Comparison of ENCODE assay signal across 8 cellular contexts in genomic region chr7:28096713-28097112, GRCh38.
DNase-seq lines count a peak whose midpoint lies in the region; ATAC-seq and TF ChIP-seq lines count a peak whose summit lies in the region.

No MANE protein-coding gene starts in this region.

- no peaks in the 10 kb centered on the region for H3K9me3 ChIP-seq in ascending aorta
- H3K9me3 ChIP-seq in right atrium auricular region, result no peaks in the 10 kb centered on the region

- H3K4me3 ChIP-seq in ascending aorta (no peak overlapping the region), right atrium auricular region (no peak overlapping the region)

- H3K4me1 ChIP-seq in ascending aorta, result peaks cover 0 to 5% of the 10 kb centered on the region in 2 donors
- peaks cover 0 to 13% of the 10 kb centered on the region in 2 donors for H3K4me1 ChIP-seq in right atrium auricular region

- TF ChIP-seq CTCF in ascending aorta (IDR thresholded peaks at IDR 0.05) (peak; percentile 79 to 80 (median 79)), right atrium auricular region (IDR thresholded peaks at IDR 0.05) (peak; percentile 60 to 87)

- no peak for ATAC-seq in GM19023 (IDR thresholded peaks at IDR 0.05; ENCODE audit: unreplicated experiment)
- no peak for ATAC-seq in GM21367 (IDR thresholded peaks at IDR 0.05; ENCODE audit: unreplicated experiment)

- H3K27me3 ChIP-seq in ascending aorta (no peaks in the 10 kb centered on the region), right atrium auricular region (no peaks in the 10 kb centered on the region)

- H3K27ac ChIP-seq in ascending aorta (no peak overlapping the region), right atrium auricular region (no peak overlapping the region)

- DNase-seq in DMS53 treated with DMSO at 0.1 percent for 48 hours (lab: John Stamatoyannopoulos, UW; ENCODE audit: unreplicated experiment), result peak; percentile 72
- DNase-seq in HT-29 (ENCODE audit: low spot score), result peak; percentile 69
- peak; percentile 53 for DNase-seq in RPMI8226
- DNase-seq in ascending aorta (ENCODE audit: low spot score in 2 of 2), result peak in 1 of 2 donors; percentile 76
- DNase-seq in right atrium auricular region (ENCODE audit: low spot score), result peak; percentile 79
- DNase-seq in retina, result peak; percentile 60

- intact Hi-C loops in ascending aorta (cut with DNase I), result loop anchor here (2.0 to 5.0 kb wide), 3 partner anchors 16 to 899 kb away; no protein-coding TSS in a partner anchor

- H3K36me3 ChIP-seq in ascending aorta (no peaks in the 10 kb centered on the region), right atrium auricular region (no peaks in the 10 kb centered on the region)
